Comparison of ENCODE assay signal across 9 cellular contexts in the genomic region with DNA sequence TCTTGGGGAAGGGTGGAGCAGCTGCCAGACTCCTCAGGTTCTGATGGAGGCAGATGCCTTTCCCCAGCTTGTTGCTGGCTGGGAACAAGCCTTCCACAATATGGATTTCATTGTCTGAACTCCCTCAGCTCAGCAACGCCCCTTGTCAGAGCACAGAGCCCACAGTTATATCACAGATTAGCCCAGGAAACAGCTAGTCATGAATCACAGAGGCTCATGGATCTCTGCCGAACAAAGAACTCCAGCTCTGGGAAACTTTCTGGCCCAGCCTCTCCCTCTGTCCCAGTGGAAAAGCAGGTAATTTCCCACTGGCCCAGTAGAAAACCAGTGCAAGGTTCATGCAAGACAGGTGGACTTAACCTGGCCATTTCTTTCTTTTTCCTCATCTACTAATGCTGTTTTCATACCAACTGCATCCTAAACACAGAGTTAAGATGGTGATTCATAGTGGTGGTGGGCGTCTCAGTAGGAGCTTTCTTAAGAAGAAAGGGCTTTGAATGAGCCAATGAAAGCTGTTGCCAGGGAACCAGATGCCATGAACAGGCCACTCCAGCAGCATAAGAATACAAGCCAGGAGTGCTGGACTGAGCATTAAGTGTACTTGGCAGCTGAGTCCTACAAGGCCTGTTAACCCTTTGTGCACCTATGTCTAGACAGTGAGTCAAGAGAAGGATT. TPM values are rescaled to one million over a fixed set of nuclear protein-coding genes. Genes with fewer than 3 reads are reported as not detected.
DNase-seq lines count a peak whose midpoint lies in the region; ATAC-seq, FAIRE-seq and TF ChIP-seq lines count a peak whose summit lies in the region.
"Had no signal": no experiment of that assay in that cellular context is flagged by ENCODE, and none has a peak within 500 bp of the region (broad histone marks: within the 10 kb centered on the region; RNA-seq: fewer than 3 reads in every experiment).

No MANE protein-coding gene starts in this region.

- no peak overlapping the region for H3K4me2 ChIP-seq in HepG2 (ENCODE audit: low read depth, low read length)

- intact Hi-C loops in HepG2 (cut with micrococcal nuclease; ENCODE audit: unreplicated experiment) (no loop called here), right lobe of liver (cut with DNase I) (no loop called here), upper lobe of right lung (cut with DNase I) (no loop called here)

- DNase-seq in HepG2 (ENCODE audit: low spot score) = no peak
- no peak for DNase-seq in right lobe of liver
- peak; percentile 98 for DNase-seq in astrocyte of the spinal cord (ENCODE audit: low read depth, low spot score)
- DNase-seq in kidney glomerular epithelial cell (lab: John Stamatoyannopoulos, UW) = peak; percentile 45
- DNase-seq in upper lobe of right lung = no peak
- DNase-seq in erythroblast (lab: John Stamatoyannopoulos, UW) = no peak
- DNase-seq: NCI-H2029 treated with DMSO at 0.1 percent for 48 hours had no signal

- TF ChIP-seq POLR2A in HepG2 (IDR thresholded peaks at IDR 0.05; ENCODE audit: insufficient read depth in 1 of 2, low read depth in 2 of 2, low read length in 2 of 2) (no peak), right lobe of liver (IDR thresholded peaks at IDR 0.05) (no peak), erythroblast (IDR thresholded peaks at IDR 0.05; ENCODE audit: low read length) (no peak)

- in situ Hi-C loops in HepG2 (cut with HindIII; ENCODE audit: extremely low pct_ligation_motif_present, low pct_unique_long_range_greater_than_20kb) = no loop called here
- in situ Hi-C loops in astrocyte of the spinal cord (cut with HindIII; ENCODE audit: low sequenced_read_pairs) = no loop called here

- CTCF ChIA-PET in HepG2 (lab: Yijun Ruan, JAX; ENCODE audit: low intra/inter-chr PET ratio, low total read pairs) = no interaction called here

- 15% methylated on average over 2 of the region's 3 CpGs for WGBS in HepG2 (ENCODE audit: low lambda C conversion rate)
- 64% methylated on average over 1 of the region's 3 CpGs for WGBS in right lobe of liver (ENCODE audit: insufficient coverage, low coverage, low lambda C conversion rate, missing lambda C conversion rate)

- H3K4me1 ChIP-seq in HepG2 (ENCODE audit: insufficient read depth, low read length) (no peaks in the 10 kb centered on the region), right lobe of liver (no peaks in the 10 kb centered on the region), upper lobe of right lung (peaks cover 9% of the 10 kb centered on the region)

- peaks cover 0 to 7% of the 10 kb centered on the region in 2 experiments; a peak in 2 of 5 replicates for H3K27me3 ChIP-seq in HepG2 (ENCODE audit: control insufficient read depth in 1 of 2, insufficient read depth in 2 of 2, low read length in 2 of 2)
- H3K27me3 ChIP-seq in right lobe of liver = no peaks in the 10 kb centered on the region
- no peaks in the 10 kb centered on the region for H3K27me3 ChIP-seq in upper lobe of right lung

- no peak for FAIRE-seq in HepG2 (lab: Jason Lieb, UNC)

- H3K4me3 ChIP-seq in HepG2 (replicated peaks in 1 of 3; ENCODE audit: insufficient read depth in 1 of 3, low read depth in 2 of 3, low read length in 3 of 3) = no peak overlapping the region
- no peak overlapping the region for H3K4me3 ChIP-seq in right lobe of liver
- H3K4me3 ChIP-seq in astrocyte of the spinal cord (ENCODE audit: low read depth, low read length) = no peak overlapping the region
- no peak overlapping the region for H3K4me3 ChIP-seq in upper lobe of right lung

- ATAC-seq in HepG2 (peak; percentile 24; the same call in 1 of the 3 replicates), right lobe of liver (no peak), upper lobe of right lung (peak; percentile 82), GM21576 (IDR thresholded peaks at IDR 0.05; ENCODE audit: unreplicated experiment) (no peak), GM21423 (IDR thresholded peaks at IDR 0.05; ENCODE audit: unreplicated experiment) (no peak)

- no TSS peak for BruUV-seq in HepG2 (replicated peaks; lab: Mats Ljungman, UMichigan)

- no peak for TF ChIP-seq CTCF in HepG2 (CRISPR knock-in tag; IDR thresholded peaks at IDR 0.05)
- TF ChIP-seq CTCF in right lobe of liver (IDR thresholded peaks at IDR 0.05) = no peak
- no peak for TF ChIP-seq CTCF in astrocyte of the spinal cord (IDR thresholded peaks at IDR 0.05; ENCODE audit: low read depth, low read length)
- no peak for TF ChIP-seq CTCF in upper lobe of right lung (IDR thresholded peaks at IDR 0.05)

- no peaks in the 10 kb centered on the region for H4K20me1 ChIP-seq in HepG2 (ENCODE audit: insufficient read depth, low read length)

- H3K27ac ChIP-seq in HepG2 (ENCODE audit: extremely low read length, insufficient read depth, low read length) (no peak overlapping the region), right lobe of liver (no peak overlapping the region), upper lobe of right lung (no peak overlapping the region)

- H3K36me3 ChIP-seq in HepG2 (replicated peaks in 1 of 2; ENCODE audit: control insufficient read depth in 1 of 2, insufficient read depth in 2 of 2, low read length in 2 of 2) (no peaks in the 10 kb centered on the region), right lobe of liver (no peaks in the 10 kb centered on the region), upper lobe of right lung (no peaks in the 10 kb centered on the region)

- TF ChIP-seq EP300 in HepG2 (IDR thresholded peaks at IDR 0.05; ENCODE audit: low read depth in 2 of 2, low read length in 2 of 2) (no peak), HepG2 (CRISPR knock-in tag; IDR thresholded peaks at IDR 0.05; ENCODE audit: borderline replicate concordance) (no peak)

- POLR2A ChIA-PET in HepG2 (lab: Yijun Ruan, JAX) = no interaction called here

- TF ChIP-seq RAD21 in HepG2 (CRISPR knock-in tag; IDR thresholded peaks at IDR 0.05) = no peak

- no peaks in the 10 kb centered on the region for H3K9me3 ChIP-seq in HepG2 (ENCODE audit: low read length)
- no peaks in the 10 kb centered on the region for H3K9me3 ChIP-seq in right lobe of liver
- no peaks in the 10 kb centered on the region for H3K9me3 ChIP-seq in upper lobe of right lung

- H3K79me2 ChIP-seq in HepG2 (ENCODE audit: insufficient read depth, low read length) = no peaks in the 10 kb centered on the region

- no peak overlapping the region for H3K9ac ChIP-seq in HepG2 (ENCODE audit: insufficient read depth, low read depth, low read length)

- no peak overlapping the region for H2AFZ ChIP-seq in HepG2 (ENCODE audit: low read length)

TF ChIP-seq in HepG2, 621 proteins besides CTCF, POLR2A, EP300 and RAD21 (continues in another document):
- no peak for TF ChIP-seq ARHGAP35 (CRISPR knock-in tag; IDR thresholded peaks at IDR 0.05; ENCODE audit: borderline replicate concordance)

RNA-seq across cellular contexts. Expression of a gene that starts 8.7 kb away (rescaled TPM):
- not detected in 2 replicates for total RNA-seq in HepG2 (2016; rRNA removed; fragmentation: Illumina TruSeq; extraction: Trizol)
- not detected in 2 replicates for total RNA-seq in HepG2 (2016; cell fraction: cytosol; rRNA removed; fragmentation: Illumina TruSeq; extraction: Trizol; ENCODE audit: low read depth)
- total RNA-seq in HepG2 (2016; cell fraction: insoluble cytoplasmic fraction; rRNA removed; fragmentation: Illumina TruSeq; extraction: Trizol) = not detected in 2 replicates
- not detected in 2 replicates for total RNA-seq in HepG2 (2016; cell fraction: membrane; rRNA removed; fragmentation: Illumina TruSeq; extraction: Trizol)
- total RNA-seq in HepG2 (2016; cell fraction: nucleus; rRNA removed; fragmentation: Illumina TruSeq; extraction: Trizol) = not detected in 2 replicates
- polyA plus RNA-seq in HepG2 (2011; rRNA removed) = not detected in 2 replicates
- polyA plus RNA-seq in HepG2 (2011; cell fraction: cytosol; rRNA removed) = not detected in 2 replicates
- not detected in 2 replicates for polyA plus RNA-seq in HepG2 (2011; cell fraction: nucleus; rRNA removed)
- polyA plus RNA-seq in HepG2 (2012) = not detected in 2 replicates
- not detected in 2 replicates for polyA plus RNA-seq in HepG2 (2016; cell fraction: cytosol; fragmentation: Illumina TruSeq; extraction: Trizol; ENCODE audit: low read depth)
- not detected in 2 replicates for polyA plus RNA-seq in HepG2 (2016; cell fraction: insoluble cytoplasmic fraction; fragmentation: Illumina TruSeq; extraction: Trizol; ENCODE audit: low read depth)
- not detected in 2 replicates for polyA plus RNA-seq in HepG2 (2016; cell fraction: membrane; fragmentation: Illumina TruSeq; extraction: Trizol; ENCODE audit: low read depth)
- not detected in 2 replicates for polyA plus RNA-seq in HepG2 (2016; cell fraction: nucleus; fragmentation: Illumina TruSeq; extraction: Trizol; ENCODE audit: insufficient read depth, low read depth)
- polyA minus RNA-seq in HepG2 (2011; rRNA and poly(A)+ RNA removed; ENCODE audit: low replicate concordance) = not detected in 2 replicates
- not detected in 2 replicates for polyA minus RNA-seq in HepG2 (2011; cell fraction: cytosol; rRNA and poly(A)+ RNA removed)
- polyA minus RNA-seq in HepG2 (2011; cell fraction: nucleus; rRNA and poly(A)+ RNA removed) = not detected in 2 replicates
- under 1 TPM; 0.11 to 0.56 (median 0.43) TPM for total RNA-seq in right lobe of liver
- total RNA-seq in upper lobe of right lung = not detected

RNA-seq across cellular contexts. Expression of a gene that starts 30.7 kb away (rescaled TPM):
- total RNA-seq in HepG2 (2016; rRNA removed; fragmentation: Illumina TruSeq; extraction: Trizol) = 0.13 TPM in 1 of 2 replicates, not detected in the other
- total RNA-seq in HepG2 (2016; cell fraction: cytosol; rRNA removed; fragmentation: Illumina TruSeq; extraction: Trizol; ENCODE audit: low read depth) = not detected in 2 replicates
- 0.06 and 0.24 TPM in 2 replicates for total RNA-seq in HepG2 (2016; cell fraction: insoluble cytoplasmic fraction; rRNA removed; fragmentation: Illumina TruSeq; extraction: Trizol)
- total RNA-seq in HepG2 (2016; cell fraction: membrane; rRNA removed; fragmentation: Illumina TruSeq; extraction: Trizol) = 0.03 TPM in 1 of 2 replicates, not detected in the other
- 0.19 and 0.31 TPM in 2 replicates for total RNA-seq in HepG2 (2016; cell fraction: nucleus; rRNA removed; fragmentation: Illumina TruSeq; extraction: Trizol)
- 0.38 and 0.48 TPM in 2 replicates for polyA plus RNA-seq in HepG2 (2011; rRNA removed)
- polyA plus RNA-seq in HepG2 (2011; cell fraction: cytosol; rRNA removed) = 0.50 and 0.70 TPM in 2 replicates
- polyA plus RNA-seq in HepG2 (2011; cell fraction: nucleus; rRNA removed) = 0.87 and 1.0 TPM in 2 replicates
- 0.68 and 1.2 TPM in 2 replicates for polyA plus RNA-seq in HepG2 (2012)
- polyA plus RNA-seq in HepG2 (2016; cell fraction: cytosol; fragmentation: Illumina TruSeq; extraction: Trizol; ENCODE audit: low read depth) = not detected in 2 replicates
- polyA plus RNA-seq in HepG2 (2016; cell fraction: insoluble cytoplasmic fraction; fragmentation: Illumina TruSeq; extraction: Trizol; ENCODE audit: low read depth) = 0.05 and 0.09 TPM in 2 replicates
- polyA plus RNA-seq in HepG2 (2016; cell fraction: membrane; fragmentation: Illumina TruSeq; extraction: Trizol; ENCODE audit: low read depth) = 0.03 TPM in 1 of 2 replicates, not detected in the other
- polyA plus RNA-seq in HepG2 (2016; cell fraction: nucleus; fragmentation: Illumina TruSeq; extraction: Trizol; ENCODE audit: insufficient read depth, low read depth) = 0.27 and 0.42 TPM in 2 replicates
- polyA minus RNA-seq in HepG2 (2011; rRNA and poly(A)+ RNA removed; ENCODE audit: low replicate concordance) = 3.7 and 9.1 TPM in 2 replicates
- polyA minus RNA-seq in HepG2 (2011; cell fraction: cytosol; rRNA and poly(A)+ RNA removed) = 1.2 and 1.5 TPM in 2 replicates
- 0.75 and 0.77 TPM in 2 replicates for polyA minus RNA-seq in HepG2 (2011; cell fraction: nucleus; rRNA and poly(A)+ RNA removed)
- total RNA-seq in right lobe of liver = 1 to 10 TPM in 2 of 6 experiments, under 1 TPM in 4; 0.48 to 1.4 (median 0.65) TPM
- 13.6 TPM for total RNA-seq in upper lobe of right lung

Comparison
In these comparisons a context has a peak if more than half of its experiments do, and no peak if none do; other contexts are left out.
1. ATAC-seq: peak in HepG2 (single experiment) and upper lobe of right lung (single experiment); none in right lobe of liver (0 of 4), GM21576 (single experiment) and GM21423 (single experiment).
2. DNase-seq: peak in astrocyte of the spinal cord (single experiment) and kidney glomerular epithelial cell (single experiment); none in HepG2 (single experiment), right lobe of liver (0 of 3), upper lobe of right lung (single experiment) and erythroblast (0 of 2).